ENCODE assay signal across 9 cellular contexts in genomic region chr16:77951788-77952187, GRCh38.
DNase-seq lines count a peak whose midpoint lies in the region; ATAC-seq, FAIRE-seq and TF ChIP-seq lines count a peak whose summit lies in the region.
"Had no signal": no experiment of that assay in that cellular context is flagged by ENCODE, and none has a peak within 500 bp of the region (broad histone marks: within the 10 kb centered on the region; RNA-seq: fewer than 3 reads in every experiment).

No MANE protein-coding gene starts in this region.

- TF ChIP-seq CTCF in C4-2B (conservative IDR thresholded peaks at IDR 0.05), result peak; percentile 74
- TF ChIP-seq CTCF in fibroblast of mammary gland (conservative IDR thresholded peaks at IDR 0.05; ENCODE audit: control insufficient read depth, insufficient read depth, low read depth, low read length), result peak; percentile 9

- peak; percentile 16 for DNase-seq in HCEC 1CT
- peak; percentile 53 for DNase-seq in NCI-H748 treated with DMSO at 0.1 percent for 48 hours (lab: John Stamatoyannopoulos, UW)
- no peak for DNase-seq in fibroblast of mammary gland (ENCODE audit: low read depth)
- DNase-seq in AG20443 (ENCODE audit: low spot score), result no peak
- no peak for DNase-seq in NK-92 (lab: John Stamatoyannopoulos, UW; ENCODE audit: unreplicated experiment)
- no peak for DNase-seq in HTR-8/SVneo (ENCODE audit: insufficient read length, low spot score)
- DNase-seq: activated naive CD8-positive, alpha-beta T cell treated with anti-CD3 and anti-CD28 coated beads, Interleukin-2, amount 10 ng/mL, durations not matched to agents 7 days and 5 days had no signal

- ATAC-seq in HG03378 (IDR thresholded peaks at IDR 0.05; ENCODE audit: unreplicated experiment), result no peak

- no peak for FAIRE-seq in HTR-8/SVneo (lab: Jason Lieb, UNC)

- H3K4me3 ChIP-seq in fibroblast of mammary gland (ENCODE audit: control insufficient read depth, low read depth, low read length), result no peak overlapping the region

- no peak overlapping the region for H3K27ac ChIP-seq in C4-2B

Comparison
In these comparisons a context has a peak if more than half of its experiments do, and no peak if none do; other contexts are left out.
1. DNase-seq: peak in HCEC 1CT (single experiment) and NCI-H748 treated with DMSO at 0.1 percent for 48 hours (single experiment); none in fibroblast of mammary gland (single experiment), AG20443 (single experiment), NK-92 (single experiment) and HTR-8/SVneo (single experiment).